ENCODE assay signal across 8 cellular contexts in the genomic region with DNA sequence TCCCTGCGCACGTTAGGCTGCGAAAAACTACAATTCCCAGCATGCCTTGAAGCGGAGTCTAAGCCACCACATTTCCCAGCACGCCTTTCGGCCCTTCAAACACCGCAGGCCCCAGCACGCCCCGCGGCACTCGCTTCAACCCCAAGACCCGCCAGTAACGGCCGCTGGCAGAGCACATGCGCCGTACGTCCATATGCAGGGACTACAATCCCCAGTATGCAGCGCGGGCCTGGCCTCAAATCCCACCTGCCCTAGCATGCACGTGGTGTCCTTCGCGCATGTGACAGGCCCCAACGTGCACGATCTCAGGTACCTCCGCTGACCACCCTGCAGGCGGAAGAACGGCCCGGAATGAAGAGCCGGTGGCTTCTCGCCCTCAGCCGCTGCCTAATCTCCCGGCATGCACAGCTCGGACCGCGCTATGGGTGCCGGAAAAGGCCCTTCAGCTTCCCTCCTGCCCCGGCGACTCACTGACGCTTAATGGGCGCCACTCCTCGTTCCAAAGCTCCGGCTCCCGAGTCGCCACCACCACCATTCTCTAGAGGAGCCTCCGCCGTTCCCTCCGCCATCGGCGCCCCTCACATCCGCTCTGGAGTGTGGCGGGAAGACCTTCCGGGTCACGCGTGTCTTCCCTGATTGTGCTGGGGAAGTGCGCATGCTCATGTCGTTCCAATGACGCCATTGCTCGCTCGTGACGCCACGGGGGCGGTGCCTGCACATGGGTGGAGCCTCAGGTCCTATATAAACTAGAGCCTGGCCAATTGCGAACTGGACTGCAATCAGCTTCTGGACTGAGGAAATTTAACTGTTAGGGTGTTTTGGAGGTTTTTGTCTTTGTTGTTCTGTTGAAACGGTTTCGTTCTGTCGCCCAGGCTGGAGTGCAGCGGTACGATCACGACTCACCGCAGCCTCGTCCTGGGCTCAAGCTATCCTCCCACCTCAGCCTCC. TPM values are rescaled to one million over a fixed set of nuclear protein-coding genes. Genes with fewer than 3 reads are reported as not detected.
DNase-seq lines count a peak whose midpoint lies in the region; ATAC-seq, FAIRE-seq and TF ChIP-seq lines count a peak whose summit lies in the region.

A gene with protein sequence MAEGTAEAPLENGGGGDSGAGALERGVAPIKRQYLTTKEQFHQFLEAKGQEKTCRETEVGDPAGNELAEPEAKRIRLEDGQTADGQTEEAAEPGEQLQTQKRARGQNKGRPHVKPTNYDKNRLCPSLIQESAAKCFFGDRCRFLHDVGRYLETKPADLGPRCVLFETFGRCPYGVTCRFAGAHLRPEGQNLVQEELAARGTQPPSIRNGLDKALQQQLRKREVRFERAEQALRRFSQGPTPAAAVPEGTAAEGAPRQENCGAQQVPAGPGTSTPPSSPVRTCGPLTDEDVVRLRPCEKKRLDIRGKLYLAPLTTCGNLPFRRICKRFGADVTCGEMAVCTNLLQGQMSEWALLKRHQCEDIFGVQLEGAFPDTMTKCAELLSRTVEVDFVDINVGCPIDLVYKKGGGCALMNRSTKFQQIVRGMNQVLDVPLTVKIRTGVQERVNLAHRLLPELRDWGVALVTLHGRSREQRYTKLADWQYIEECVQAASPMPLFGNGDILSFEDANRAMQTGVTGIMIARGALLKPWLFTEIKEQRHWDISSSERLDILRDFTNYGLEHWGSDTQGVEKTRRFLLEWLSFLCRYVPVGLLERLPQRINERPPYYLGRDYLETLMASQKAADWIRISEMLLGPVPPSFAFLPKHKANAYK (minus strand): TSS at position 591 of the 948 bp plus-strand sequence. CDS start 22 bp downstream, at position 569.

- peak; percentile 73 for FAIRE-seq in colon (lab: Jason Lieb, UNC)

- H3K36me3 ChIP-seq in BE2C, result peaks cover 43% of the 10 kb centered on the region

- ATAC-seq in HG03460 (IDR thresholded peaks at IDR 0.05; ENCODE audit: unreplicated experiment), result peak; percentile 84

- H3K4me3 ChIP-seq in BE2C (ENCODE audit: low read depth, low read length), result peak within 1 kb of the TSS; percentile 97

- H3K4me1 ChIP-seq in BE2C, result no peaks in the 10 kb centered on the region

- peak; percentile 98 for DNase-seq in BE2C
- DNase-seq in GM19240 (ENCODE audit: insufficient read length, low spot score), result peak; percentile 100
- peak; percentile 95 to 96 for DNase-seq in NCI-H526 (lab: John Stamatoyannopoulos, UW)
- peak; percentile 98 for DNase-seq in activated CD4-positive, alpha-beta T cell treated with anti-CD3 and anti-CD28 coated beads for 48 hours
- DNase-seq in kidney tubule cell (ENCODE audit: low spot score), result peak; percentile 98
- peak; percentile 85 to 95 (median 90) for DNase-seq in stimulated activated CD4-positive, alpha-beta T cell treated with anti-CD3 and anti-CD28 coated beads, Interleukin-1b, Interleukin-23, amount 100 ng/mL, for 24 hours (ENCODE audit: low read depth in 4 of 4, low spot score in 1 of 4)

- H3K9me3 ChIP-seq in BE2C, result no peaks in the 10 kb centered on the region

- no peaks in the 10 kb centered on the region for H3K27me3 ChIP-seq in BE2C

- no peak for TF ChIP-seq CTCF in BE2C (IDR thresholded peaks at IDR 0.05; ENCODE audit: low read depth, low read length)

RNA-seq across cellular contexts. Expression of the gene that starts here (rescaled TPM):
- 184 TPM for polyA plus RNA-seq in BE2C (2012; ENCODE audit: insufficient read depth, insufficient read length, low read depth)

Comparison
In these comparisons a context has a peak if more than half of its experiments do, and no peak if none do; other contexts are left out.
1. Peak in every context shown above with its lines: DNase-seq, ATAC-seq and H3K4me3 ChIP-seq.